34 cellular contexts compared by ENCODE assay signal in genomic region chr22:28780296-28780695, GRCh38.
"Had no signal": no experiment of that assay in that cellular context is flagged by ENCODE, and none has a peak within 500 bp of the region (broad histone marks: within the 10 kb centered on the region; RNA-seq: fewer than 3 reads in every experiment).

No MANE protein-coding gene starts in this region.

- H3K4me3 Mint-ChIP-seq: activated CD8-positive, alpha-beta T cell treated with anti-CD3 and anti-CD28 coated beads for 36 hours; activated naive CD4-positive, alpha-beta T cell treated with anti-CD3 and anti-CD28 coated beads, Interleukin-2, amount 10 ng/mL, durations not matched to agents 7 days and 5 days; activated naive CD8-positive, alpha-beta T cell treated with anti-CD3 and anti-CD28 coated beads, Interleukin-2, amount 10 ng/mL, durations not matched to agents 7 days and 5 days; activated T-cell treated with anti-CD3 and anti-CD28 coated beads, Interleukin-2, amount 50 U/mL, for 72 hours; effector memory CD8-positive, alpha-beta T cell; immature natural killer cell; naive B cell; neural crest cell; stimulated activated memory B cell treated with anti-CD40 and anti-IgM and Interleukin-4, amounts not matched to agents 10 μg/mL and 1 μg/mL and 100 μg/mL, for 72 hours; stimulated activated naive CD8-positive, alpha-beta T cell treated with anti-CD3 and anti-CD28 coated beads, Interleukin-15, amount 100 ng/mL, for 72 hours; T-helper 1 cell treated with Interleukin-12 subunit alpha and Interleukin-12 subunit beta and Interleukin-4 antibody, amounts not matched to agents 30 μg/mL and 1 μg/mL, for 36 hours had no signal

- H3K27me3 Mint-ChIP-seq: activated CD8-positive, alpha-beta T cell treated with anti-CD3 and anti-CD28 coated beads for 36 hours; activated naive CD4-positive, alpha-beta T cell treated with anti-CD3 and anti-CD28 coated beads, Interleukin-2, amount 10 ng/mL, durations not matched to agents 7 days and 5 days; activated naive CD8-positive, alpha-beta T cell treated with anti-CD3 and anti-CD28 coated beads, Interleukin-2, amount 10 ng/mL, durations not matched to agents 7 days and 5 days; effector memory CD8-positive, alpha-beta T cell; naive B cell; stimulated activated memory B cell treated with anti-CD40 and anti-IgM and Interleukin-4, amounts not matched to agents 10 μg/mL and 1 μg/mL and 100 μg/mL, for 72 hours; stimulated activated naive CD8-positive, alpha-beta T cell treated with anti-CD3 and anti-CD28 coated beads, Interleukin-15, amount 100 ng/mL, for 72 hours had no signal

- H3K9me3 ChIP-seq: gastroesophageal sphincter, pancreas, prostate gland had no signal

- H3K4me2 ChIP-seq: smooth muscle cell had no signal

- H3K4me3 ChIP-seq: gastroesophageal sphincter, pancreas, prostate gland, smooth muscle cell had no signal

- H3K4me1 Mint-ChIP-seq: neural crest cell had no signal

- DNase-seq: activated CD4-positive, alpha-beta T cell treated with anti-CD3 and anti-CD28 coated beads, Interleukin-2, amount 50 U/mL, for 1 hour; activated CD4-positive, CD25-positive, alpha-beta regulatory T cell treated with anti-CD3 and anti-CD28 coated beads, Interleukin-2, amount 50 U/mL, for 72 hours; activated CD8-positive, alpha-beta T cell treated with anti-CD3 and anti-CD28 coated beads for 36 hours; activated gamma-delta T cell; activated naive CD4-positive, alpha-beta T cell treated with anti-CD3 and anti-CD28 coated beads, Interleukin-2, amount 10 ng/mL, durations not matched to agents 7 days and 5 days; activated naive CD8-positive, alpha-beta T cell treated with anti-CD3 and anti-CD28 coated beads, Interleukin-2, amount 10 ng/mL, durations not matched to agents 7 days and 5 days; activated T-cell treated with anti-CD3 and anti-CD28 coated beads, Interleukin-2, amount 50 U/mL, for 72 hours; amniotic stem cell; brain microvascular endothelial cell; caudate nucleus; cortex of kidney; effector memory CD8-positive, alpha-beta T cell; hippocampal formation; immature natural killer cell; kidney; left colon; mammary epithelial cell; naive B cell; nucleus accumbens; pancreas; stimulated activated CD4-positive, alpha-beta T cell treated with anti-CD3 and anti-CD28 coated beads, Interleukin-1b, Interleukin-23, amount 100 ng/mL, for 48 hours; stimulated activated CD4-positive, alpha-beta T cell treated with anti-CD3 and anti-CD28 coated beads, Interleukin-4, amount 100 ng/mL, for 4 hours; stimulated activated CD8-positive, alpha-beta memory T cell treated with anti-CD3 and anti-CD28 coated beads, Interleukin-4, amount 100 ng/mL, for 48 hours; stimulated activated naive CD8-positive, alpha-beta T cell treated with anti-CD3 and anti-CD28 coated beads, Interleukin-15, amount 100 ng/mL, for 72 hours; substantia nigra; SW 1271; T-helper 9 cell; WERI-Rb-1 had no signal

- ATAC-seq: activated CD8-positive, alpha-beta T cell treated with anti-CD3 and anti-CD28 coated beads for 36 hours; activated T-cell treated with anti-CD3 and anti-CD28 coated beads, Interleukin-2, amount 50 U/mL, for 72 hours; effector memory CD8-positive, alpha-beta T cell; gastroesophageal sphincter; left colon; pancreas; stimulated activated memory B cell treated with anti-CD40 and anti-IgM and Interleukin-4, amounts not matched to agents 10 μg/mL and 1 μg/mL and 100 μg/mL, for 72 hours; stimulated activated naive CD8-positive, alpha-beta T cell treated with anti-CD3 and anti-CD28 coated beads, Interleukin-15, amount 100 ng/mL, for 72 hours had no signal

- H3K27me3 ChIP-seq: brain microvascular endothelial cell, gastroesophageal sphincter, pancreas had no signal

- H3K27ac Mint-ChIP-seq: activated CD8-positive, alpha-beta T cell treated with anti-CD3 and anti-CD28 coated beads for 36 hours; activated naive CD4-positive, alpha-beta T cell treated with anti-CD3 and anti-CD28 coated beads, Interleukin-2, amount 10 ng/mL, durations not matched to agents 7 days and 5 days; activated naive CD8-positive, alpha-beta T cell treated with anti-CD3 and anti-CD28 coated beads, Interleukin-2, amount 10 ng/mL, durations not matched to agents 7 days and 5 days; activated T-cell treated with anti-CD3 and anti-CD28 coated beads, Interleukin-2, amount 50 U/mL, for 72 hours; stimulated activated memory B cell treated with anti-CD40 and anti-IgM and Interleukin-4, amounts not matched to agents 10 μg/mL and 1 μg/mL and 100 μg/mL, for 72 hours; stimulated activated naive CD8-positive, alpha-beta T cell treated with anti-CD3 and anti-CD28 coated beads, Interleukin-15, amount 100 ng/mL, for 72 hours had no signal

- H3K27ac ChIP-seq: brain microvascular endothelial cell, gastroesophageal sphincter, pancreas, prostate gland, WERI-Rb-1 had no signal

- H3K9me3 Mint-ChIP-seq: activated CD8-positive, alpha-beta T cell treated with anti-CD3 and anti-CD28 coated beads for 36 hours; activated naive CD4-positive, alpha-beta T cell treated with anti-CD3 and anti-CD28 coated beads, Interleukin-2, amount 10 ng/mL, durations not matched to agents 7 days and 5 days; activated naive CD8-positive, alpha-beta T cell treated with anti-CD3 and anti-CD28 coated beads, Interleukin-2, amount 10 ng/mL, durations not matched to agents 7 days and 5 days; activated T-cell treated with anti-CD3 and anti-CD28 coated beads, Interleukin-2, amount 50 U/mL, for 72 hours; effector memory CD8-positive, alpha-beta T cell; immature natural killer cell; naive B cell; neural crest cell; stimulated activated memory B cell treated with anti-CD40 and anti-IgM and Interleukin-4, amounts not matched to agents 10 μg/mL and 1 μg/mL and 100 μg/mL, for 72 hours; stimulated activated naive CD8-positive, alpha-beta T cell treated with anti-CD3 and anti-CD28 coated beads, Interleukin-15, amount 100 ng/mL, for 72 hours; T-helper 1 cell treated with Interleukin-12 subunit alpha and Interleukin-12 subunit beta and Interleukin-4 antibody, amounts not matched to agents 30 μg/mL and 1 μg/mL, for 36 hours had no signal
